Comparison of ENCODE assay signal across 9 cellular contexts in the genomic region with DNA sequence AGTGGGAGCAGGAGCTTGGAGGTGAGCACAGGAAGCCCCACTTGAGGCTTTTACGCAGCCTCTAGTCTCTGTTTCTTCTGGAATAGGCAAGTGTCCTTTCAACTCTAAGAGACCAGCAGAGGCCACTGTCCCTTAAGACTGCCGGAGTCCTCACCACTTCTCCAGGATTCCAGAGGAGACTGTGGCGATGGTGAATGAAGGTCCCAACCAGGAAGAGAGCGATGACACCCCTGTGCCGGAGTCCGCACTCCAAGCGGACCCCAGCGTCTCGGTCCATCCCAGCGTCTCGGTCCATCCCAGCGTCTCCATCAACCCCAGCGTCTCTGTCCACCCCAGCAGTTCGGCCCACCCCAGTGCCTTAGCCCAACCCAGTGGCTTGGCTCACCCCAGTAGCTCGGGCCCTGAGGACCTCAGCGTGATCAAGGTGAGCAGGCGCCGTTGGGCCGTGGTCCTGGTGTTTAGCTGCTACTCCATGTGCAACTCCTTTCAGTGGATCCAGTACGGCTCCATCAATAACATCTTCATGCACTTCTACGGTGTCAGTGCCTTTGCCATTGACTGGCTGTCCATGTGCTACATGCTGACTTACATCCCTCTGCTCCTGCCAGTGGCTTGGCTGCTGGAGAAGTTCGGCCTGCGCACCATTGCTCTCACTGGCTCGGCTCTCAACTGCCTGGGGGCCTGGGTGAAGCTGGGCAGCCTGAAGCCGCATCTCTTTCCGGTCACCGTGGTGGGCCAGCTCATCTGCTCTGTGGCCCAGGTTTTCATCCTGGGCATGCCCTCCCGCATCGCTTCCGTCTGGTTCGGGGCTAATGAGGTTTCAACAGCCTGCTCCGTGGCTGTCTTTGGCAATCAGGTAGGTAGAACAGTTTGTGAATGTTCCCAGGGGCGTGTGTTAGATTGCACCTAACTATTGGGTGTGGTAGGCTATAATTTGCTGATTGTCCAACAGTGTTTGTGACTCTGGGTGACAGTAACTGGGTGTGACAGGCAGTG. TPM values are rescaled to one million over a fixed set of nuclear protein-coding genes. Genes with fewer than 3 reads are reported as not detected.
A peak's percentile ranks its signal among the peaks of the same experiment; 100 is the strongest.
DNase-seq lines count a peak whose midpoint lies in the region; ATAC-seq and TF ChIP-seq lines count a peak whose summit lies in the region.
"Had no signal": no experiment of that assay in that cellular context is flagged by ENCODE, and none has a peak within 500 bp of the region (broad histone marks: within the 10 kb centered on the region; RNA-seq: fewer than 3 reads in every experiment).

No MANE protein-coding gene starts in this region.

- no peaks in the 10 kb centered on the region for H3K9me3 Mint-ChIP-seq in activated naive CD4-positive, alpha-beta T cell treated with anti-CD3 and anti-CD28 coated beads, Interleukin-2, amount 10 ng/mL, durations not matched to agents 7 days and 5 days
- no peaks in the 10 kb centered on the region for H3K9me3 Mint-ChIP-seq in naive B cell
- H3K9me3 Mint-ChIP-seq: dendritic cell treated with granulocyte-macrophage colony-stimulating factor and Interleukin-4, amounts not matched to agents 40 ng/mL and 50 ng/mL, for 4 days had no signal

- no peaks in the 10 kb centered on the region for H3K27me3 Mint-ChIP-seq in activated naive CD4-positive, alpha-beta T cell treated with anti-CD3 and anti-CD28 coated beads, Interleukin-2, amount 10 ng/mL, durations not matched to agents 7 days and 5 days
- peaks cover 0 to 8% (median 2%) of the 10 kb centered on the region in 3 donors for H3K27me3 Mint-ChIP-seq in naive B cell
- H3K27me3 Mint-ChIP-seq: dendritic cell treated with granulocyte-macrophage colony-stimulating factor and Interleukin-4, amounts not matched to agents 40 ng/mL and 50 ng/mL, for 4 days had no signal

- H3K9me3 ChIP-seq in PC-9 (ENCODE audit: insufficient read depth, low read depth), result no peaks in the 10 kb centered on the region
- no peaks in the 10 kb centered on the region for H3K9me3 ChIP-seq in esophagus (ENCODE audit: control insufficient read depth in 2 of 2, insufficient read depth in 1 of 2, low read depth in 1 of 2, low read length in 1 of 2)

- TF ChIP-seq CTCF in PC-9 (conservative IDR thresholded peaks at IDR 0.05), result peak; percentile 66

- peak overlapping the region; percentile 81 for H3K4me3 Mint-ChIP-seq in activated naive CD4-positive, alpha-beta T cell treated with anti-CD3 and anti-CD28 coated beads, Interleukin-2, amount 10 ng/mL, durations not matched to agents 7 days and 5 days
- peak overlapping the region; percentile 86 to 98 (median 96) for H3K4me3 Mint-ChIP-seq in naive B cell
- H3K4me3 Mint-ChIP-seq: dendritic cell treated with granulocyte-macrophage colony-stimulating factor and Interleukin-4, amounts not matched to agents 40 ng/mL and 50 ng/mL, for 4 days had no signal

- WGBS in esophagus, 2 donors, result 49 to 57% methylated on average over 33 of the region's 33 CpGs

- no peaks in the 10 kb centered on the region for H3K27me3 ChIP-seq in PC-9 (ENCODE audit: insufficient read depth, low read depth)
- H3K27me3 ChIP-seq in esophagus (ENCODE audit: control insufficient read depth in 1 of 2, insufficient read depth in 2 of 2, low read length in 2 of 2), result no peaks in the 10 kb centered on the region

- POLR2A ChIA-PET in PC-9 (lab: Charles Lee; ENCODE audit: unreplicated experiment), result interaction anchor here (0.5 to 0.7 kb wide), 5 partner anchors 27 to 1208 kb away, joined by 3 to 7 read pairs (median 3); no protein-coding TSS in a partner anchor

- BruUV-seq in PC-9 (replicated peaks; lab: Mats Ljungman, UMichigan), result no TSS peak

- no peak for DNase-seq in activated naive CD4-positive, alpha-beta T cell treated with anti-CD3 and anti-CD28 coated beads, Interleukin-2, amount 10 ng/mL, durations not matched to agents 7 days and 5 days
- DNase-seq in activated naive CD4-positive, alpha-beta T cell (lab: John Stamatoyannopoulos, UW), result no peak
- DNase-seq in PC-9, result peak in 1 of 2 experiments; percentile 84
- DNase-seq in naive B cell, result no peak
- DNase-seq in T-helper 9 cell, result no peak

- H3K36me3 ChIP-seq in PC-9 (ENCODE audit: low read depth) (no peaks in the 10 kb centered on the region), esophagus (ENCODE audit: control insufficient read depth in 2 of 2, insufficient read depth in 2 of 2, low read length in 1 of 2) (no peaks in the 10 kb centered on the region)

- intact Hi-C loops in PC-9 (cut with micrococcal nuclease; ENCODE audit: unreplicated experiment), result loop anchor here (1.0 to 10.0 kb wide), 7 partner anchors 75 to 1068 kb away; partner anchors contain the start of genes GPATCH2L and NEK9

- H3K4me1 ChIP-seq in PC-9 (replicated peaks; ENCODE audit: insufficient read depth) (peaks cover 30% of the 10 kb centered on the region), esophagus (ENCODE audit: control insufficient read depth in 2 of 2, insufficient read depth in 2 of 2, low read length in 1 of 2) (peaks cover 6 to 13% of the 10 kb centered on the region in 2 donors)

- H3K4me3 ChIP-seq in PC-9 (peak overlapping the region; percentile 67), esophagus (ENCODE audit: low read depth in 1 of 2, low read length in 2 of 2) (peak overlapping the region; percentile 50 to 62)

- H3K79me2 ChIP-seq in PC-9 (ENCODE audit: low read depth), result no peaks in the 10 kb centered on the region

- H4K20me1 ChIP-seq in PC-9 (ENCODE audit: insufficient read depth), result no peaks in the 10 kb centered on the region

- no peaks in the 10 kb centered on the region for H3K9me2 ChIP-seq in PC-9 (ENCODE audit: insufficient read depth)

- peak overlapping the region; percentile 91 for H3K4me2 ChIP-seq in PC-9

- H3K27ac ChIP-seq in PC-9 (peak overlapping the region; percentile 41; the same call in 1 of the 2 replicates), esophagus (ENCODE audit: low read depth in 2 of 2, low read length in 1 of 2) (peak overlapping the region; percentile 69 to 80)

- ATAC-seq in naive B cell (ENCODE audit: low read depth in 2 of 2) (no peak), HG03460 (IDR thresholded peaks at IDR 0.05; ENCODE audit: unreplicated experiment) (no peak), HG02938 (IDR thresholded peaks at IDR 0.05; ENCODE audit: unreplicated experiment) (no peak)

- peaks cover 18% of the 10 kb centered on the region; the same call in 1 of the 2 replicates for H3F3A ChIP-seq in PC-9 (ENCODE audit: insufficient read depth, low read depth)

- peak overlapping the region; percentile 88 for H2AFZ ChIP-seq in PC-9

- H3K27ac Mint-ChIP-seq in activated naive CD4-positive, alpha-beta T cell treated with anti-CD3 and anti-CD28 coated beads, Interleukin-2, amount 10 ng/mL, durations not matched to agents 7 days and 5 days, result no peak overlapping the region
- peak overlapping the region in 2 of 6 donors; percentile 4 to 34 for H3K27ac Mint-ChIP-seq in naive B cell
- H3K27ac Mint-ChIP-seq: dendritic cell treated with granulocyte-macrophage colony-stimulating factor and Interleukin-4, amounts not matched to agents 40 ng/mL and 50 ng/mL, for 4 days had no signal

- peaks cover 20% of the 10 kb centered on the region for H3K4me1 Mint-ChIP-seq in activated naive CD4-positive, alpha-beta T cell treated with anti-CD3 and anti-CD28 coated beads, Interleukin-2, amount 10 ng/mL, durations not matched to agents 7 days and 5 days
- H3K4me1 Mint-ChIP-seq in naive B cell, result peaks cover 7 to 19% (median 18%) of the 10 kb centered on the region in 3 donors

- CTCF ChIA-PET in activated naive CD4-positive, alpha-beta T cell treated with anti-CD3 and anti-CD28 coated beads, Interleukin-2, amount 10 ng/mL, durations not matched to agents 7 days and 5 days (lab: Charles Lee), result interaction anchor here (0.8 to 6.8 kb wide), 9 partner anchors 11 to 403 kb away, joined by 3 to 159 read pairs (median 10); partner anchors contain the start of gene TGFB3
- CTCF ChIA-PET in PC-9 (lab: Charles Lee), result interaction anchor here (0.6 to 4.8 kb wide), 11 partner anchors 8 to 407 kb away, joined by 3 to 82 read pairs (median 5); partner anchors contain the start of genes ERG28, IFT43, TGFB3 and TTLL5

- no peaks in the 10 kb centered on the region for H3K36me3 Mint-ChIP-seq in activated naive CD4-positive, alpha-beta T cell treated with anti-CD3 and anti-CD28 coated beads, Interleukin-2, amount 10 ng/mL, durations not matched to agents 7 days and 5 days
- no peaks in the 10 kb centered on the region for H3K36me3 Mint-ChIP-seq in naive B cell

RNA-seq across cellular contexts. Expression of gene FLVCR2, which starts 0.7 kb away (rescaled TPM):
- total RNA-seq in PC-9 (2021), result 12.4 and 35.7 TPM in 2 replicates
- 1 to 10 TPM; 1.2 to 2.2 TPM for polyA plus RNA-seq in esophagus
- under 1 TPM in 4 of 6 donors, not detected in 2; 0.22 to 0.69 (median 0.49) TPM for polyA plus RNA-seq in naive B cell (ENCODE audit: low read depth in 6 of 6)

RNA-seq across cellular contexts. Expression of gene BATF, which starts 56.8 kb away (rescaled TPM):
- 55.7 and 79.0 TPM in 2 replicates for total RNA-seq in PC-9 (2021)
- polyA plus RNA-seq in esophagus, result 1 to 10 TPM; 1.8 to 2.0 TPM
- polyA plus RNA-seq in naive B cell (ENCODE audit: low read depth in 6 of 6), result 10 to 100 TPM in 2 of 6 donors, 1 to 10 TPM in 4; 2.6 to 12.9 (median 6.5) TPM
